In the genomic region with DNA sequence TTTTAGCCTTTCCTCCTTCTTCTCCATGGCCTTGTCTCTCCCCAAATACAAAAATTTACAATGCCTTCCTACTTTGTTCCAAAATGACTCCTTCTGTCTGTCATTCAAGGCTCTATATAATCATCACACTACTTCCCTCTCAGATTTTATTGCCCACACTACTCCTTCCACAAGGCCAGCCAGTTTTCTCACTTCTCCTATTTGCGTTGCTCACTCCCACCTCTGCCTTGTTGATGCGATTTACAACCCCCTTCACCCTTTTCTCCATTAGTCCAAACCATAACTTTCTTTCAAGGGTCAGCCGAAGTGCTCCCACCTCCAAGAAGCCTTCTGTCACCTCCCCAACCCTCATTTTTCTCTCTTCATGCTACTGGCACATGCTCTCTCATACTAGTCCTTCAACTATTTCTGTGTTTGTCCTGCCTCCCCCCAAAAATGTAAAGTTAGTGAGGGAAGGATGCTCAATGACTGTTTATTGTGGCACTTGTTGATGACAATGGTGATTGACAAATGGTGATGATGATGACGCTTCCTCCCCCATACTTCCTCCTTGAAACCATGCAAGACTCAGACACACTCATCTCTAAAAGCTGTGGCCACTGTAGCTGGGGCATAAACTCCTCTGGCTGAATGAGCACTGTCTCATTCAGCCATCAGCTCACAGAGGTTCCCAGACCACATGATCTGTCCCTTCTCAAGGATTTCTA, we compare ENCODE assay signal across 9 cellular contexts.
DNase-seq lines count a peak whose midpoint lies in the region; ATAC-seq lines count a peak whose summit lies in the region.
"Had no signal": no experiment of that assay in that cellular context is flagged by ENCODE, and none has a peak within 500 bp of the region (broad histone marks: within the 10 kb centered on the region; RNA-seq: fewer than 3 reads in every experiment).

No MANE protein-coding gene starts in this region.

- H3K9me3 ChIP-seq in effector memory CD4-positive, alpha-beta T cell (ENCODE audit: control insufficient read depth, low read length): no peaks in the 10 kb centered on the region
- H3K9me3 ChIP-seq: right lobe of liver had no signal

- H3K4me1 ChIP-seq in effector memory CD4-positive, alpha-beta T cell (ENCODE audit: control insufficient read depth, insufficient read depth, low read length, poor library complexity, severe bottlenecking): no peaks in the 10 kb centered on the region
- H3K4me1 ChIP-seq: right lobe of liver had no signal

- no peaks in the 10 kb centered on the region for H3K36me3 ChIP-seq in effector memory CD4-positive, alpha-beta T cell (ENCODE audit: control insufficient read depth, insufficient read depth, low read length)
- H3K36me3 ChIP-seq: right lobe of liver had no signal

- peaks cover 4% of the 10 kb centered on the region for H3K36me3 Mint-ChIP-seq in activated naive CD8-positive, alpha-beta T cell treated with anti-CD3 and anti-CD28 coated beads, Interleukin-2, amount 50 U/mL, for 24 hours (ENCODE audit: low read depth)

- H3K9me3 Mint-ChIP-seq in activated naive CD8-positive, alpha-beta T cell treated with anti-CD3 and anti-CD28 coated beads, Interleukin-2, amount 50 U/mL, for 24 hours: peaks cover 6% of the 10 kb centered on the region

- DNase-seq in activated naive CD8-positive, alpha-beta T cell treated with anti-CD3 and anti-CD28 coated beads, Interleukin-2, amount 50 U/mL, for 24 hours: no peak
- no peak for DNase-seq in effector memory CD4-positive, alpha-beta T cell
- DNase-seq in SIG-M5 treated with dmso at 0.1 percent for 504 hours (lab: John Stamatoyannopoulos, UW; ENCODE audit: unreplicated experiment) (no peak), NK-92 (lab: John Stamatoyannopoulos, UW; ENCODE audit: unreplicated experiment) (no peak)
- DNase-seq: right lobe of liver, SIG-M5 had no signal

- ATAC-seq in GM18858 (IDR thresholded peaks at IDR 0.05; ENCODE audit: unreplicated experiment) (peak; percentile 79), GM21526 (IDR thresholded peaks at IDR 0.05; ENCODE audit: low FRiP score, unreplicated experiment) (peak; percentile 71), HG03354 (IDR thresholded peaks at IDR 0.05; ENCODE audit: poor library complexity, severe bottlenecking, unreplicated experiment) (peak; percentile 69)
- ATAC-seq in activated naive CD8-positive, alpha-beta T cell treated with anti-CD3 and anti-CD28 coated beads, Interleukin-2, amount 50 U/mL, for 24 hours: peak; percentile 64
- ATAC-seq: right lobe of liver had no signal

- H3K4me3 Mint-ChIP-seq in activated naive CD8-positive, alpha-beta T cell treated with anti-CD3 and anti-CD28 coated beads, Interleukin-2, amount 50 U/mL, for 24 hours: no peak overlapping the region

- H3K4me3 ChIP-seq in effector memory CD4-positive, alpha-beta T cell (ENCODE audit: insufficient read depth, low read depth, low read length, poor library complexity, severe bottlenecking): no peak overlapping the region
- H3K4me3 ChIP-seq: right lobe of liver had no signal

- peaks cover 32% of the 10 kb centered on the region for H3K4me1 Mint-ChIP-seq in activated naive CD8-positive, alpha-beta T cell treated with anti-CD3 and anti-CD28 coated beads, Interleukin-2, amount 50 U/mL, for 24 hours

- H3K27me3 ChIP-seq in effector memory CD4-positive, alpha-beta T cell (replicated peaks; ENCODE audit: control insufficient read depth, insufficient read depth, low read length, poor library complexity, severe bottlenecking): no peaks in the 10 kb centered on the region
- H3K27me3 ChIP-seq: right lobe of liver had no signal

- no peak overlapping the region for H3K27ac ChIP-seq in effector memory CD4-positive, alpha-beta T cell (ENCODE audit: insufficient read depth, low read length, poor library complexity, severe bottlenecking)
- H3K27ac ChIP-seq: right lobe of liver had no signal

- peak overlapping the region; percentile 63 for H3K27ac Mint-ChIP-seq in activated naive CD8-positive, alpha-beta T cell treated with anti-CD3 and anti-CD28 coated beads, Interleukin-2, amount 50 U/mL, for 24 hours

- H3K27me3 Mint-ChIP-seq in activated naive CD8-positive, alpha-beta T cell treated with anti-CD3 and anti-CD28 coated beads, Interleukin-2, amount 50 U/mL, for 24 hours: no peaks in the 10 kb centered on the region
